ENCODE assay signal across 1 cellular context in the genomic region with DNA sequence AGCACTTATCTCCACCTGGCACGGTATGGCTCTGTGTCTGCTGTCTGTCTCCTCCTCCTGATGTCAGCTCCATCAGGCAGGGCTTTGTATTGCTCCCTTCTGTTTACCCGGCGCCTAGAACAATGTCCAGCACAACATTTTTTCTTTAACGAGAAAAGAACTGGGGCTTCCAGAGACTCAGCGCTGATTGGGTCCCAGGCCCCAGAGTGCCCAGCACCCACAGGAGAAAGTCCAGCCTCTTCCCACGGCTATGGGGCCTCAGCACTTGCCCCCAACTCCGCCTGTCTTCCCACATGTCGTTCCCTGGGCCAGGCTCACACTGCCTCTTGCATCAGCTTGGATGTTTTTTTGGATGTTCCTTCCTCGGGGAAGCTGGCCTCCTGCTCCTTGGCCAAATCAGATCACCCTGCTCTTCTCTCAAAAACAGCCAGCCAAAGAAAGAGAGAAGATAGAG.
A peak's percentile ranks its signal among the peaks of the same experiment; 100 is the strongest.
TF ChIP-seq lines count a peak whose summit lies in the region.

No MANE protein-coding gene starts in this region.

TF ChIP-seq in HepG2, 621 proteins besides CTCF, POLR2A, EP300 and RAD21 (continued from another document and continues in another):
- TF ChIP-seq, protein P1, sequence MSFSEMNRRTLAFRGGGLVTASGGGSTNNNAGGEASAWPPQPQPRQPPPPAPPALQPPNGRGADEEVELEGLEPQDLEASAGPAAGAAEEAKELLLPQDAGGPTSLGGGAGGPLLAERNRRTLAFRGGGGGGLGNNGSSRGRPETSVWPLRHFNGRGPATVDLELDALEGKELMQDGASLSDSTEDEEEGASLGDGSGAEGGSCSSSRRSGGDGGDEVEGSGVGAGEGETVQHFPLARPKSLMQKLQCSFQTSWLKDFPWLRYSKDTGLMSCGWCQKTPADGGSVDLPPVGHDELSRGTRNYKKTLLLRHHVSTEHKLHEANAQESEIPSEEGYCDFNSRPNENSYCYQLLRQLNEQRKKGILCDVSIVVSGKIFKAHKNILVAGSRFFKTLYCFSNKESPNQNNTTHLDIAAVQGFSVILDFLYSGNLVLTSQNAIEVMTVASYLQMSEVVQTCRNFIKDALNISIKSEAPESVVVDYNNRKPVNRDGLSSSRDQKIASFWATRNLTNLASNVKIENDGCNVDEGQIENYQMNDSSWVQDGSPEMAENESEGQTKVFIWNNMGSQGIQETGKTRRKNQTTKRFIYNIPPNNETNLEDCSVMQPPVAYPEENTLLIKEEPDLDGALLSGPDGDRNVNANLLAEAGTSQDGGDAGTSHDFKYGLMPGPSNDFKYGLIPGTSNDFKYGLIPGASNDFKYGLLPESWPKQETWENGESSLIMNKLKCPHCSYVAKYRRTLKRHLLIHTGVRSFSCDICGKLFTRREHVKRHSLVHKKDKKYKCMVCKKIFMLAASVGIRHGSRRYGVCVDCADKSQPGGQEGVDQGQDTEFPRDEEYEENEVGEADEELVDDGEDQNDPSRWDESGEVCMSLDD (CRISPR knock-in tag; IDR thresholded peaks at IDR 0.05; ENCODE audit: borderline replicate concordance), result no peak
- TF ChIP-seq ZC3H4 (CRISPR knock-in tag; IDR thresholded peaks at IDR 0.05; ENCODE audit: borderline replicate concordance), result no peak
- no peak for TF ChIP-seq NFIB (CRISPR knock-in tag; IDR thresholded peaks at IDR 0.05; ENCODE audit: borderline replicate concordance)
- 0 out of 2 replicates have a peak, but pooled peaks have one; percentile 54 for TF ChIP-seq ZMAT3 (CRISPR knock-in tag; conservative IDR thresholded peaks at IDR 0.05)
- TF ChIP-seq RXRA (CRISPR knock-in tag; IDR thresholded peaks at IDR 0.05), result no peak
- TF ChIP-seq, protein P2, sequence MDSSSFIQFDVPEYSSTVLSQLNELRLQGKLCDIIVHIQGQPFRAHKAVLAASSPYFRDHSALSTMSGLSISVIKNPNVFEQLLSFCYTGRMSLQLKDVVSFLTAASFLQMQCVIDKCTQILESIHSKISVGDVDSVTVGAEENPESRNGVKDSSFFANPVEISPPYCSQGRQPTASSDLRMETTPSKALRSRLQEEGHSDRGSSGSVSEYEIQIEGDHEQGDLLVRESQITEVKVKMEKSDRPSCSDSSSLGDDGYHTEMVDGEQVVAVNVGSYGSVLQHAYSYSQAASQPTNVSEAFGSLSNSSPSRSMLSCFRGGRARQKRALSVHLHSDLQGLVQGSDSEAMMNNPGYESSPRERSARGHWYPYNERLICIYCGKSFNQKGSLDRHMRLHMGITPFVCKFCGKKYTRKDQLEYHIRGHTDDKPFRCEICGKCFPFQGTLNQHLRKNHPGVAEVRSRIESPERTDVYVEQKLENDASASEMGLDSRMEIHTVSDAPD (CRISPR knock-in tag; IDR thresholded peaks at IDR 0.05), result no peak
- TF ChIP-seq NFE2L2 (IDR thresholded peaks at IDR 0.05; ENCODE audit: low read length), result no peak
- TF ChIP-seq JUND (CRISPR knock-in tag; IDR thresholded peaks at IDR 0.05), result no peak
- TF ChIP-seq, protein P3, sequence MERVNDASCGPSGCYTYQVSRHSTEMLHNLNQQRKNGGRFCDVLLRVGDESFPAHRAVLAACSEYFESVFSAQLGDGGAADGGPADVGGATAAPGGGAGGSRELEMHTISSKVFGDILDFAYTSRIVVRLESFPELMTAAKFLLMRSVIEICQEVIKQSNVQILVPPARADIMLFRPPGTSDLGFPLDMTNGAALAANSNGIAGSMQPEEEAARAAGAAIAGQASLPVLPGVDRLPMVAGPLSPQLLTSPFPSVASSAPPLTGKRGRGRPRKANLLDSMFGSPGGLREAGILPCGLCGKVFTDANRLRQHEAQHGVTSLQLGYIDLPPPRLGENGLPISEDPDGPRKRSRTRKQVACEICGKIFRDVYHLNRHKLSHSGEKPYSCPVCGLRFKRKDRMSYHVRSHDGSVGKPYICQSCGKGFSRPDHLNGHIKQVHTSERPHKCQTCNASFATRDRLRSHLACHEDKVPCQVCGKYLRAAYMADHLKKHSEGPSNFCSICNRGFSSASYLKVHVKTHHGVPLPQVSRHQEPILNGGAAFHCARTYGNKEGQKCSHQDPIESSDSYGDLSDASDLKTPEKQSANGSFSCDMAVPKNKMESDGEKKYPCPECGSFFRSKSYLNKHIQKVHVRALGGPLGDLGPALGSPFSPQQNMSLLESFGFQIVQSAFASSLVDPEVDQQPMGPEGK (CRISPR knock-in tag; IDR thresholded peaks at IDR 0.05), result peak; percentile 96
- peak; percentile 30; the same call in 1 of the 2 replicates for TF ChIP-seq ELF1 (CRISPR knock-in tag; IDR thresholded peaks at IDR 0.05)
- TF ChIP-seq ZFP82 (CRISPR knock-in tag; IDR thresholded peaks at IDR 0.05; ENCODE audit: borderline replicate concordance), result no peak
- no peak for TF ChIP-seq HNRNPLL (IDR thresholded peaks at IDR 0.05; ENCODE audit: low read depth, low read length, poor library complexity, severe bottlenecking)
- no peak for TF ChIP-seq ZNF737 (CRISPR knock-in tag; IDR thresholded peaks at IDR 0.05; ENCODE audit: borderline replicate concordance)
- TF ChIP-seq, protein P4, sequence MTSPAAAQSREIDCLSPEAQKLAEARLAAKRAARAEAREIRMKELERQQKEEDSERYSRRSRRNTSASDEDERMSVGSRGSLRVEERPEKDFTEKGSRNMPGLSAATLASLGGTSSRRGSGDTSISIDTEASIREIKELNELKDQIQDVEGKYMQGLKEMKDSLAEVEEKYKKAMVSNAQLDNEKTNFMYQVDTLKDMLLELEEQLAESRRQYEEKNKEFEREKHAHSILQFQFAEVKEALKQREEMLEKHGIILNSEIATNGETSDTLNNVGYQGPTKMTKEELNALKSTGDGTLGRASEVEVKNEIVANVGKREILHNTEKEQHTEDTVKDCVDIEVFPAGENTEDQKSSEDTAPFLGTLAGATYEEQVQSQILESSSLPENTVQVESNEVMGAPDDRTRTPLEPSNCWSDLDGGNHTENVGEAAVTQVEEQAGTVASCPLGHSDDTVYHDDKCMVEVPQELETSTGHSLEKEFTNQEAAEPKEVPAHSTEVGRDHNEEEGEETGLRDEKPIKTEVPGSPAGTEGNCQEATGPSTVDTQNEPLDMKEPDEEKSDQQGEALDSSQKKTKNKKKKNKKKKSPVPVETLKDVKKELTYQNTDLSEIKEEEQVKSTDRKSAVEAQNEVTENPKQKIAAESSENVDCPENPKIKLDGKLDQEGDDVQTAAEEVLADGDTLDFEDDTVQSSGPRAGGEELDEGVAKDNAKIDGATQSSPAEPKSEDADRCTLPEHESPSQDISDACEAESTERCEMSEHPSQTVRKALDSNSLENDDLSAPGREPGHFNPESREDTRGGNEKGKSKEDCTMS (CRISPR knock-in tag; conservative IDR thresholded peaks at IDR 0.05), result no peak
- no peak for TF ChIP-seq ZNF678 (CRISPR knock-in tag; IDR thresholded peaks at IDR 0.05)
- no peak for TF ChIP-seq ZNF207 (IDR thresholded peaks at IDR 0.05; ENCODE audit: borderline replicate concordance)
- TF ChIP-seq ZFP62 (CRISPR knock-in tag; IDR thresholded peaks at IDR 0.05), result no peak
- no peak for TF ChIP-seq ZNF720 (CRISPR knock-in tag; IDR thresholded peaks at IDR 0.05)
- TF ChIP-seq, protein P5, sequence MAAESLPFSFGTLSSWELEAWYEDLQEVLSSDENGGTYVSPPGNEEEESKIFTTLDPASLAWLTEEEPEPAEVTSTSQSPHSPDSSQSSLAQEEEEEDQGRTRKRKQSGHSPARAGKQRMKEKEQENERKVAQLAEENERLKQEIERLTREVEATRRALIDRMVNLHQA (CRISPR knock-in tag; IDR thresholded peaks at IDR 0.05), result no peak
- 0 out of 2 replicates have a peak, but pooled peaks have one; percentile 14 for TF ChIP-seq TGIF2 (CRISPR knock-in tag; IDR thresholded peaks at IDR 0.05)
- TF ChIP-seq HHEX (CRISPR knock-in tag; IDR thresholded peaks at IDR 0.05), result no peak
- no peak for TF ChIP-seq ZNF7 (CRISPR knock-in tag; IDR thresholded peaks at IDR 0.05)
- peak; percentile 40 for TF ChIP-seq RBM22 (optimal IDR thresholded peaks at IDR 0.05; ENCODE audit: low read length)
- TF ChIP-seq BORCS8-MEF2B (CRISPR knock-in tag; IDR thresholded peaks at IDR 0.05), result 0 out of 2 replicates have a peak, but pooled peaks have one; percentile 51
- no peak for TF ChIP-seq CEBPB (IDR thresholded peaks at IDR 0.05; ENCODE audit: borderline replicate concordance, low read depth, low read length)
- no peak for TF ChIP-seq NCOA5 (CRISPR knock-in tag; IDR thresholded peaks at IDR 0.05)
- no peak for TF ChIP-seq ESRRA (CRISPR knock-in tag; IDR thresholded peaks at IDR 0.05; ENCODE audit: low read depth)
- TF ChIP-seq ZNF20 (CRISPR knock-in tag; IDR thresholded peaks at IDR 0.05), result no peak
- TF ChIP-seq, protein P6, sequence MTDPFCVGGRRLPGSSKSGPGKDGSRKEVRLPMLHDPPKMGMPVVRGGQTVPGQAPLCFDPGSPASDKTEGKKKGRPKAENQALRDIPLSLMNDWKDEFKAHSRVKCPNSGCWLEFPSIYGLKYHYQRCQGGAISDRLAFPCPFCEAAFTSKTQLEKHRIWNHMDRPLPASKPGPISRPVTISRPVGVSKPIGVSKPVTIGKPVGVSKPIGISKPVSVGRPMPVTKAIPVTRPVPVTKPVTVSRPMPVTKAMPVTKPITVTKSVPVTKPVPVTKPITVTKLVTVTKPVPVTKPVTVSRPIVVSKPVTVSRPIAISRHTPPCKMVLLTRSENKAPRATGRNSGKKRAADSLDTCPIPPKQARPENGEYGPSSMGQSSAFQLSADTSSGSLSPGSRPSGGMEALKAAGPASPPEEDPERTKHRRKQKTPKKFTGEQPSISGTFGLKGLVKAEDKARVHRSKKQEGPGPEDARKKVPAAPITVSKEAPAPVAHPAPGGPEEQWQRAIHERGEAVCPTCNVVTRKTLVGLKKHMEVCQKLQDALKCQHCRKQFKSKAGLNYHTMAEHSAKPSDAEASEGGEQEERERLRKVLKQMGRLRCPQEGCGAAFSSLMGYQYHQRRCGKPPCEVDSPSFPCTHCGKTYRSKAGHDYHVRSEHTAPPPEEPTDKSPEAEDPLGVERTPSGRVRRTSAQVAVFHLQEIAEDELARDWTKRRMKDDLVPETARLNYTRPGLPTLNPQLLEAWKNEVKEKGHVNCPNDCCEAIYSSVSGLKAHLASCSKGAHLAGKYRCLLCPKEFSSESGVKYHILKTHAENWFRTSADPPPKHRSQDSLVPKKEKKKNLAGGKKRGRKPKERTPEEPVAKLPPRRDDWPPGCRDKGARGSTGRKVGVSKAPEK (CRISPR knock-in tag; IDR thresholded peaks at IDR 0.05; ENCODE audit: borderline replicate concordance), result no peak
- TF ChIP-seq, protein P7, sequence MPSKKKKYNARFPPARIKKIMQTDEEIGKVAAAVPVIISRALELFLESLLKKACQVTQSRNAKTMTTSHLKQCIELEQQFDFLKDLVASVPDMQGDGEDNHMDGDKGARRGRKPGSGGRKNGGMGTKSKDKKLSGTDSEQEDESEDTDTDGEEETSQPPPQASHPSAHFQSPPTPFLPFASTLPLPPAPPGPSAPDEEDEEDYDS (CRISPR knock-in tag; IDR thresholded peaks at IDR 0.05), result peak; percentile 48; the same call in 1 of the 2 replicates
- no peak for TF ChIP-seq ZSCAN29 (CRISPR knock-in tag; conservative IDR thresholded peaks at IDR 0.05)
- peak; percentile 59; the same call in 1 of the 2 replicates for TF ChIP-seq SPEN (CRISPR knock-in tag; IDR thresholded peaks at IDR 0.05; ENCODE audit: low read depth)
- no peak for TF ChIP-seq MTF1 (CRISPR knock-in tag; IDR thresholded peaks at IDR 0.05)
- TF ChIP-seq, protein P8, sequence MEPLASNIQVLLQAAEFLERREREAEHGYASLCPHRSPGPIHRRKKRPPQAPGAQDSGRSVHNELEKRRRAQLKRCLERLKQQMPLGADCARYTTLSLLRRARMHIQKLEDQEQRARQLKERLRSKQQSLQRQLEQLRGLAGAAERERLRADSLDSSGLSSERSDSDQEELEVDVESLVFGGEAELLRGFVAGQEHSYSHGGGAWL (CRISPR knock-in tag; IDR thresholded peaks at IDR 0.05), result peak; percentile 2; the same call in 1 of the 2 replicates
- TF ChIP-seq, protein P9, sequence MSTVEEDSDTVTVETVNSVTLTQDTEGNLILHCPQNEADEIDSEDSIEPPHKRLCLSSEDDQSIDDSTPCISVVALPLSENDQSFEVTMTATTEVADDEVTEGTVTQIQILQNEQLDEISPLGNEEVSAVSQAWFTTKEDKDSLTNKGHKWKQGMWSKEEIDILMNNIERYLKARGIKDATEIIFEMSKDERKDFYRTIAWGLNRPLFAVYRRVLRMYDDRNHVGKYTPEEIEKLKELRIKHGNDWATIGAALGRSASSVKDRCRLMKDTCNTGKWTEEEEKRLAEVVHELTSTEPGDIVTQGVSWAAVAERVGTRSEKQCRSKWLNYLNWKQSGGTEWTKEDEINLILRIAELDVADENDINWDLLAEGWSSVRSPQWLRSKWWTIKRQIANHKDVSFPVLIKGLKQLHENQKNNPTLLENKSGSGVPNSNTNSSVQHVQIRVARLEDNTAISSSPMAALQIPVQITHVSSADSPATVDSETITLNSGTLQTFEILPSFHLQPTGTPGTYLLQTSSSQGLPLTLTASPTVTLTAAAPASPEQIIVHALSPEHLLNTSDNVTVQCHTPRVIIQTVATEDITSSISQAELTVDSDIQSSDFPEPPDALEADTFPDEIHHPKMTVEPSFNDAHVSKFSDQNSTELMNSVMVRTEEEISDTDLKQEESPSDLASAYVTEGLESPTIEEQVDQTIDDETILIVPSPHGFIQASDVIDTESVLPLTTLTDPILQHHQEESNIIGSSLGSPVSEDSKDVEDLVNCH (CRISPR knock-in tag; IDR thresholded peaks at IDR 0.05), result no peak
- no peak for TF ChIP-seq TCF7 (IDR thresholded peaks at IDR 0.05; ENCODE audit: low read depth)
- TF ChIP-seq, protein P10, sequence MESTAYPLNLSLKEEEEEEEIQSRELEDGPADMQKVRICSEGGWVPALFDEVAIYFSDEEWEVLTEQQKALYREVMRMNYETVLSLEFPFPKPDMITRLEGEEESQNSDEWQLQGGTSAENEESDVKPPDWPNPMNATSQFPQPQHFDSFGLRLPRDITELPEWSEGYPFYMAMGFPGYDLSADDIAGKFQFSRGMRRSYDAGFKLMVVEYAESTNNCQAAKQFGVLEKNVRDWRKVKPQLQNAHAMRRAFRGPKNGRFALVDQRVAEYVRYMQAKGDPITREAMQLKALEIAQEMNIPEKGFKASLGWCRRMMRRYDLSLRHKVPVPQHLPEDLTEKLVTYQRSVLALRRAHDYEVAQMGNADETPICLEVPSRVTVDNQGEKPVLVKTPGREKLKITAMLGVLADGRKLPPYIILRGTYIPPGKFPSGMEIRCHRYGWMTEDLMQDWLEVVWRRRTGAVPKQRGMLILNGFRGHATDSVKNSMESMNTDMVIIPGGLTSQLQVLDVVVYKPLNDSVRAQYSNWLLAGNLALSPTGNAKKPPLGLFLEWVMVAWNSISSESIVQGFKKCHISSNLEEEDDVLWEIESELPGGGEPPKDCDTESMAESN (CRISPR knock-in tag; conservative IDR thresholded peaks at IDR 0.05), result no peak
- no peak for TF ChIP-seq ZNF337 (CRISPR knock-in tag; IDR thresholded peaks at IDR 0.05; ENCODE audit: borderline replicate concordance, low read depth)
- peak; percentile 25; the same call in 1 of the 2 replicates for TF ChIP-seq REPIN1 (CRISPR knock-in tag; IDR thresholded peaks at IDR 0.05; ENCODE audit: borderline replicate concordance, low read depth)
